Comparison of ENCODE assay signal across 22 cellular contexts in genomic region chr22:50119169-50119767, GRCh38. TPM values are rescaled to one million over a fixed set of nuclear protein-coding genes. Genes with fewer than 3 reads are reported as not detected.
"Had no signal": no experiment of that assay in that cellular context is flagged by ENCODE, and none has a peak within 500 bp of the region (broad histone marks: within the 10 kb centered on the region; RNA-seq: fewer than 3 reads in every experiment).

No MANE protein-coding gene starts in this region.

- H3K27ac ChIP-seq: colonic mucosa, neutrophil, spleen, upper lobe of right lung, VCaP had no signal

- H3K4me3 ChIP-seq: ascending aorta, colonic mucosa, spleen, upper lobe of right lung had no signal

- H3K27me3 ChIP-seq: ascending aorta, colonic mucosa, neutrophil, upper lobe of right lung had no signal

- H3K36me3 ChIP-seq: ascending aorta, colonic mucosa, neutrophil, spleen, upper lobe of right lung had no signal

- FAIRE-seq: frontal cortex had no signal

- H3K4me1 ChIP-seq: colonic mucosa, spleen had no signal

- ATAC-seq: activated T-cell treated with anti-CD3 and anti-CD28 coated beads, Interleukin-2, amount 50 U/mL, for 72 hours; naive thymus-derived CD4-positive, alpha-beta T cell; stimulated activated naive B cell treated with anti-CD40 and anti-IgM and Interleukin-4, amounts not matched to agents 10 μg/mL and 1 μg/mL and 100 μg/mL, for 72 hours; T-cell had no signal

- DNase-seq: activated CD4-positive, alpha-beta memory T cell treated with anti-CD3 and anti-CD28 coated beads for 36 hours; activated CD8-positive, alpha-beta memory T cell treated with anti-CD3 and anti-CD28 coated beads, Interleukin-2, amount 50 U/mL, for 4 hours; activated gamma-delta T cell treated with Interleukin-2 at 50 U/mL for 16 hours; activated T-cell treated with anti-CD3 and anti-CD28 coated beads, Interleukin-2, amount 50 U/mL, for 72 hours; colonic mucosa; effector CD4-positive, alpha-beta T cell; naive thymus-derived CD4-positive, alpha-beta T cell; posterior cingulate gyrus; spleen; stimulated activated CD4-positive, alpha-beta T cell treated with anti-CD3 and anti-CD28 coated beads, Interleukin-1b, Interleukin-23, amount 100 ng/mL, for 48 hours; stimulated activated naive B cell treated with anti-CD40 and anti-IgM and Interleukin-4, amounts not matched to agents 10 μg/mL and 1 μg/mL and 100 μg/mL, for 72 hours; substantia nigra; T-cell; T1000; upper lobe of right lung had no signal

- H3K4me3 Mint-ChIP-seq: activated CD4-positive, alpha-beta memory T cell treated with anti-CD3 and anti-CD28 coated beads for 36 hours; activated T-cell treated with anti-CD3 and anti-CD28 coated beads, Interleukin-2, amount 50 U/mL, for 72 hours; naive thymus-derived CD4-positive, alpha-beta T cell; stimulated activated naive B cell treated with anti-CD40 and anti-IgM and Interleukin-4, amounts not matched to agents 10 μg/mL and 1 μg/mL and 100 μg/mL, for 72 hours; T-cell had no signal

- H3K4me1 Mint-ChIP-seq: naive thymus-derived CD4-positive, alpha-beta T cell; stimulated activated naive B cell treated with anti-CD40 and anti-IgM and Interleukin-4, amounts not matched to agents 10 μg/mL and 1 μg/mL and 100 μg/mL, for 72 hours; T-cell had no signal

- H3K9me3 ChIP-seq: colonic mucosa, neutrophil had no signal

- H3K27ac Mint-ChIP-seq: activated CD4-positive, alpha-beta memory T cell treated with anti-CD3 and anti-CD28 coated beads for 36 hours; activated T-cell treated with anti-CD3 and anti-CD28 coated beads, Interleukin-2, amount 50 U/mL, for 72 hours; naive thymus-derived CD4-positive, alpha-beta T cell; stimulated activated naive B cell treated with anti-CD40 and anti-IgM and Interleukin-4, amounts not matched to agents 10 μg/mL and 1 μg/mL and 100 μg/mL, for 72 hours; T-cell had no signal

RNA-seq across cellular contexts. Expression of gene MOV10L1, which starts 29.5 kb away (rescaled TPM):
- total RNA-seq: activated CD4-positive, alpha-beta memory T cell treated with anti-CD3 and anti-CD28 coated beads for 36 hours; ascending aorta; mononuclear cell; naive thymus-derived CD4-positive, alpha-beta T cell had no signal
- polyA plus RNA-seq: keratinocyte; naive thymus-derived CD4-positive, alpha-beta T cell had no signal

RNA-seq across cellular contexts. Expression of gene MLC1, which starts 34.0 kb away (rescaled TPM):
- total RNA-seq: activated CD4-positive, alpha-beta memory T cell treated with anti-CD3 and anti-CD28 coated beads for 36 hours; colonic mucosa had no signal
- polyA plus RNA-seq: fibroblast of lung, keratinocyte had no signal

RNA-seq across cellular contexts. Expression of gene PANX2, which starts 51.3 kb away (rescaled TPM):
- total RNA-seq: colonic mucosa had no signal
- polyA plus RNA-seq: naive thymus-derived CD4-positive, alpha-beta T cell had no signal
